Comparison of ENCODE assay signal across 8 cellular contexts in the genomic region with DNA sequence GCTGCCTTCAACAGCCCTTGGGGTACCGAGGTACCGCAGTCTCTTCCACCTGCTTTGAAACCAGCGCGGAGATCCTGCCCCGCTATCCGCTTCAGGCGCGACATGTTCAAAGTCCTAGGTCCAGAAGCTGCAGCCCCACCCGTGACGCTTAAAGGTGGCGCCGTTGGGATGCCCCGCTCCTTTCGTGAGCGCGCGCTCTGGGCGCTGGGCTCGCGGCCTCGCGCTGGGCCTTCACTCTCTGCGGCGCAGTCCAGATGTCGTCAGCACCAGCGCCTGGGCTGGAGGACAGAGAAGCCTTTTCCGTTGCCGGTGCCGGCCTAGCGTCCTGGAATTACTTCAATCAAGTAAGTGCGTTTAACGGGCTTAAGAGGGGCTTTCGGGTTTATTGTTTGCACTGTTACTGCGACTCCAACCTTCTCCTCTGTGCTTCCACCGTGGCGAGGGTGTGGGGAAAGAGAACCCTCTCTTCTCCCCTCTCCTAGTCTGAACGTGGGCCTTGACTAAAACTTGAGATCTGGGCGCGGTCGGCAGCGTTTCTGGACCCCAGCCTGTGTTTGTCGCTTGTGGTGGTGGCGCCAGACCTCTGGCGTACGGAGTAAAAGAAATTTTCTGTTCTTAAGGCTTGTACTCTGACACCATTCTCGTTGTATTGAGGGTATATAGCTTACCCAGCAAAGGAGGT. TPM values are rescaled to one million over a fixed set of nuclear protein-coding genes. Genes with fewer than 3 reads are reported as not detected.
DNase-seq lines count a peak whose midpoint lies in the region; ATAC-seq and TF ChIP-seq lines count a peak whose summit lies in the region.

A gene (minus strand): TSS at position 143 of the 682 bp plus-strand sequence. CDS start 39 bp downstream, at position 104.

- 0 to 1% methylated on average over 46 of the region's 46 CpGs for WGBS in esophagus, 2 donors

- H3K9me3 Mint-ChIP-seq in activated T-cell treated with anti-CD3 and anti-CD28 coated beads, Interleukin-2, amount 50 U/mL, for 4 hours = no peaks in the 10 kb centered on the region

- H3K4me3 ChIP-seq in esophagus (ENCODE audit: low read depth in 1 of 2, low read length in 2 of 2) = peak within 1 kb of the TSS; percentile 72 to 97
- peak within 1 kb of the TSS; percentile 71 for H3K4me3 ChIP-seq in mucosa of stomach (ENCODE audit: low read length)

- peaks cover 67% of the 10 kb centered on the region for H3K4me1 Mint-ChIP-seq in activated T-cell treated with anti-CD3 and anti-CD28 coated beads, Interleukin-2, amount 50 U/mL, for 4 hours (ENCODE audit: low read depth)

- in situ Hi-C loops in KBM-7 (cut with MboI; ENCODE audit: low pct_unique_long_range_greater_than_20kb, low sequenced_read_pairs) = no loop called here

- ATAC-seq in GM21717 (IDR thresholded peaks at IDR 0.05; ENCODE audit: unreplicated experiment) = peak; percentile 86
- ATAC-seq in activated T-cell treated with anti-CD3 and anti-CD28 coated beads, Interleukin-2, amount 50 U/mL, for 4 hours = peak; percentile 92 to 96

- peaks cover 10% of the 10 kb centered on the region for H3K36me3 Mint-ChIP-seq in activated T-cell treated with anti-CD3 and anti-CD28 coated beads, Interleukin-2, amount 50 U/mL, for 4 hours (ENCODE audit: insufficient read depth)

- H3K4me3 Mint-ChIP-seq in activated T-cell treated with anti-CD3 and anti-CD28 coated beads, Interleukin-2, amount 50 U/mL, for 4 hours = peak within 1 kb of the TSS; percentile 100

- H3K27me3 ChIP-seq in esophagus (ENCODE audit: control insufficient read depth in 1 of 2, insufficient read depth in 2 of 2, low read length in 2 of 2) (no peaks in the 10 kb centered on the region), mucosa of stomach (ENCODE audit: control insufficient read depth, insufficient read depth, low read length) (no peaks in the 10 kb centered on the region)

- H3K9ac ChIP-seq in mucosa of stomach (ENCODE audit: low read length) = peak within 1 kb of the TSS; percentile 89

- H3K9me3 ChIP-seq in esophagus (ENCODE audit: control insufficient read depth in 2 of 2, insufficient read depth in 1 of 2, low read depth in 1 of 2, low read length in 1 of 2) (no peaks in the 10 kb centered on the region), mucosa of stomach (ENCODE audit: control insufficient read depth, low read length) (no peaks in the 10 kb centered on the region)

- H3K4me1 ChIP-seq in esophagus (ENCODE audit: control insufficient read depth in 2 of 2, insufficient read depth in 2 of 2, low read length in 1 of 2) = no peaks in the 10 kb centered on the region
- H3K4me1 ChIP-seq in mucosa of stomach (ENCODE audit: control insufficient read depth, insufficient read depth, low read length) = no peaks in the 10 kb centered on the region

- DNase-seq in DMS153 treated with DMSO at 0.1 percent for 48 hours (lab: John Stamatoyannopoulos, UW; ENCODE audit: unreplicated experiment) (peak; percentile 74), KBM-7 (peak; percentile 97)
- DNase-seq in activated T-cell treated with anti-CD3 and anti-CD28 coated beads, Interleukin-2, amount 50 U/mL, for 4 hours = peak; percentile 93
- DNase-seq in stimulated activated CD8-positive, alpha-beta memory T cell treated with anti-CD3 and anti-CD28 coated beads, Interleukin-7, amount 100 ng/mL, for 1 hour (ENCODE audit: low read depth in 2 of 2) = peak; percentile 95

- no peaks in the 10 kb centered on the region for H3K27me3 Mint-ChIP-seq in activated T-cell treated with anti-CD3 and anti-CD28 coated beads, Interleukin-2, amount 50 U/mL, for 4 hours (ENCODE audit: low read depth)

- H3K27ac ChIP-seq in esophagus (ENCODE audit: low read depth in 2 of 2, low read length in 1 of 2) = peak within 1 kb of the TSS; percentile 94 to 97

- H3K36me3 ChIP-seq in esophagus (ENCODE audit: control insufficient read depth in 2 of 2, insufficient read depth in 2 of 2, low read length in 1 of 2) = no peaks in the 10 kb centered on the region
- no peaks in the 10 kb centered on the region for H3K36me3 ChIP-seq in mucosa of stomach (ENCODE audit: control insufficient read depth, insufficient read depth, low read length)

TF ChIP-seq in PFSK-1, 5 proteins besides CTCF, POLR2A, EP300 and RAD21:
- TF ChIP-seq SIN3A (IDR thresholded peaks at IDR 0.05; ENCODE audit: borderline replicate concordance, insufficient read depth, low read length) (peak; percentile 84; the same call in 1 of the 2 replicates), FOXP2 (optimal IDR thresholded peaks at IDR 0.05; ENCODE audit: borderline replicate concordance, extremely low read depth, extremely low read length, insufficient read depth) (peak; percentile 92), POLR2AphosphoS5 (IDR thresholded peaks at IDR 0.05; ENCODE audit: low read depth, low read length) (peak; percentile 91), TAF1 (IDR thresholded peaks at IDR 0.05; ENCODE audit: borderline replicate concordance, insufficient read depth, low read length) (peak; percentile 86)
- TF ChIP-seq, protein P1, sequence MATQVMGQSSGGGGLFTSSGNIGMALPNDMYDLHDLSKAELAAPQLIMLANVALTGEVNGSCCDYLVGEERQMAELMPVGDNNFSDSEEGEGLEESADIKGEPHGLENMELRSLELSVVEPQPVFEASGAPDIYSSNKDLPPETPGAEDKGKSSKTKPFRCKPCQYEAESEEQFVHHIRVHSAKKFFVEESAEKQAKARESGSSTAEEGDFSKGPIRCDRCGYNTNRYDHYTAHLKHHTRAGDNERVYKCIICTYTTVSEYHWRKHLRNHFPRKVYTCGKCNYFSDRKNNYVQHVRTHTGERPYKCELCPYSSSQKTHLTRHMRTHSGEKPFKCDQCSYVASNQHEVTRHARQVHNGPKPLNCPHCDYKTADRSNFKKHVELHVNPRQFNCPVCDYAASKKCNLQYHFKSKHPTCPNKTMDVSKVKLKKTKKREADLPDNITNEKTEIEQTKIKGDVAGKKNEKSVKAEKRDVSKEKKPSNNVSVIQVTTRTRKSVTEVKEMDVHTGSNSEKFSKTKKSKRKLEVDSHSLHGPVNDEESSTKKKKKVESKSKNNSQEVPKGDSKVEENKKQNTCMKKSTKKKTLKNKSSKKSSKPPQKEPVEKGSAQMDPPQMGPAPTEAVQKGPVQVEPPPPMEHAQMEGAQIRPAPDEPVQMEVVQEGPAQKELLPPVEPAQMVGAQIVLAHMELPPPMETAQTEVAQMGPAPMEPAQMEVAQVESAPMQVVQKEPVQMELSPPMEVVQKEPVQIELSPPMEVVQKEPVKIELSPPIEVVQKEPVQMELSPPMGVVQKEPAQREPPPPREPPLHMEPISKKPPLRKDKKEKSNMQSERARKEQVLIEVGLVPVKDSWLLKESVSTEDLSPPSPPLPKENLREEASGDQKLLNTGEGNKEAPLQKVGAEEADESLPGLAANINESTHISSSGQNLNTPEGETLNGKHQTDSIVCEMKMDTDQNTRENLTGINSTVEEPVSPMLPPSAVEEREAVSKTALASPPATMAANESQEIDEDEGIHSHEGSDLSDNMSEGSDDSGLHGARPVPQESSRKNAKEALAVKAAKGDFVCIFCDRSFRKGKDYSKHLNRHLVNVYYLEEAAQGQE (IDR thresholded peaks at IDR 0.05; ENCODE audit: insufficient read depth in 1 of 2, low read depth in 2 of 2, low read length in 2 of 2) = 0 out of 4 replicates have a peak, but pooled peaks of 1 of the 2 experiments have one; percentile 38
TF ChIP-seq in PFSK-1: peak in this region for 5.

RNA-seq across cellular contexts. Expression of the gene that starts here (rescaled TPM):
- polyA plus RNA-seq in PFSK-1 (2012; ENCODE audit: insufficient read length, low read depth) = 6.5 TPM
- 10 to 100 TPM; 16.5 to 19.2 (median 16.9) TPM for total RNA-seq in activated T-cell treated with anti-CD3 and anti-CD28 coated beads, Interleukin-2, amount 50 U/mL, for 4 hours
- polyA plus RNA-seq in esophagus = 1 to 10 TPM; 5.9 to 6.1 TPM

Comparison
In these comparisons a context has a peak if more than half of its experiments do, and no peak if none do; other contexts are left out.
1. Peak in every context shown above with its lines: DNase-seq, ATAC-seq, H3K4me3 ChIP-seq and H3K27ac ChIP-seq.